ENCODE assay signal across 8 cellular contexts in genomic region chr6:167217951-167218759, GRCh38.
DNase-seq lines count a peak whose midpoint lies in the region; ATAC-seq, FAIRE-seq and TF ChIP-seq lines count a peak whose summit lies in the region.
"Not testable (repeated sequence)": the region's sequence is repeated elsewhere in the genome, so short reads cannot be mapped to it uniquely, and the experiment has no call there.

No MANE protein-coding gene starts in this region.

- not testable (repeated sequence) for H3K4me3 ChIP-seq in Karpas-422 (ENCODE audit: low read length); endothelial cell of umbilical vein (replicated peaks in 1 of 3; ENCODE audit: insufficient read depth in 1 of 3, low read depth in 1 of 3, low read length in 3 of 3); HepG2 (replicated peaks in 1 of 3; ENCODE audit: insufficient read depth in 1 of 3, low read depth in 2 of 3, low read length in 3 of 3)

- H3K4me2 ChIP-seq in Karpas-422 (ENCODE audit: low read depth, low read length, poor library complexity, severe bottlenecking); endothelial cell of umbilical vein (ENCODE audit: insufficient read depth, low read length); HepG2 (ENCODE audit: low read depth, low read length): not testable (repeated sequence)

- in situ Hi-C loops in HepG2 (cut with HindIII; ENCODE audit: extremely low pct_ligation_motif_present, low pct_unique_long_range_greater_than_20kb): not testable (repeated sequence)

- not testable (repeated sequence) for H3K4me1 ChIP-seq in Karpas-422 (ENCODE audit: low read length); endothelial cell of umbilical vein (ENCODE audit: control insufficient read depth, extremely low read depth, insufficient read depth, low read length)
- peaks cover 85% of the 10 kb centered on the region for H3K4me1 ChIP-seq in HepG2 (ENCODE audit: insufficient read depth, low read length)

- POLR2A ChIA-PET in endothelial cell of umbilical vein (lab: Charles Lee): not testable (repeated sequence)
- POLR2A ChIA-PET in HepG2 (lab: Yijun Ruan, JAX): interaction anchor here (0.9 to 4.7 kb wide), 5 partner anchors 38 to 124 kb away, joined by 3 to 48 read pairs (median 10); partner anchors contain the start of gene UNC93A

- TF ChIP-seq EP300 in HepG2 (IDR thresholded peaks at IDR 0.05; ENCODE audit: low read depth in 2 of 2, low read length in 2 of 2); HepG2 (CRISPR knock-in tag; IDR thresholded peaks at IDR 0.05; ENCODE audit: borderline replicate concordance): not testable (repeated sequence)

- intact Hi-C loops in endothelial cell of umbilical vein (cut with micrococcal nuclease): loop anchor here (1.0 kb wide), 1 partner anchor 70 kb away; no protein-coding TSS in a partner anchor
- intact Hi-C loops in HepG2 (cut with micrococcal nuclease; ENCODE audit: unreplicated experiment): loop anchor here (5.0 kb wide), 1 partner anchor 36 kb away; no protein-coding TSS in a partner anchor

- not testable (repeated sequence) for H3K9me1 ChIP-seq in endothelial cell of umbilical vein (replicated peaks; ENCODE audit: control insufficient read depth, extremely low read depth, insufficient read depth, low read length)

- H3K79me2 ChIP-seq in Karpas-422 (ENCODE audit: low read length); endothelial cell of umbilical vein (ENCODE audit: control insufficient read depth, insufficient read depth, low read length); HepG2 (ENCODE audit: insufficient read depth, low read length): not testable (repeated sequence)

- FAIRE-seq in endothelial cell of umbilical vein (lab: Jason Lieb, UNC): peak; percentile 91
- FAIRE-seq in HepG2 (lab: Jason Lieb, UNC): peak; percentile 81

- WGBS in HepG2 (ENCODE audit: low lambda C conversion rate): 22% methylated on average over 10 of the region's 15 CpGs

- dilution Hi-C loops in endothelial cell of umbilical vein (cut with MboI; ENCODE audit: extremely low pct_ligation_motif_present, low sequenced_read_pairs): not testable (repeated sequence)

- not testable (repeated sequence) for H3K9me2 ChIP-seq in Karpas-422 (replicated peaks; ENCODE audit: insufficient read depth, low read length)

- not testable (repeated sequence) for H2AFZ ChIP-seq in Karpas-422 (ENCODE audit: low read length); endothelial cell of umbilical vein (ENCODE audit: low read depth, low read length); HepG2 (ENCODE audit: low read length)

- not testable (repeated sequence) for H3K9me3 ChIP-seq in Karpas-422 (ENCODE audit: low read length); endothelial cell of umbilical vein (replicated peaks; ENCODE audit: control insufficient read depth, insufficient read depth, low read length); HepG2 (ENCODE audit: low read length)

- not testable (repeated sequence) for BruUV-seq in endothelial cell of umbilical vein (replicated peaks; lab: Mats Ljungman, UMichigan); HepG2 (replicated peaks; lab: Mats Ljungman, UMichigan)

- not testable (repeated sequence) for H4K20me1 ChIP-seq in Karpas-422 (ENCODE audit: insufficient read depth, low read depth, low read length); endothelial cell of umbilical vein (replicated peaks; ENCODE audit: control insufficient read depth, extremely low read depth, insufficient read depth, low read length); HepG2 (ENCODE audit: insufficient read depth, low read length)

- CTCF ChIA-PET in endothelial cell of umbilical vein (lab: Charles Lee) (interaction anchor here (0.8 to 1.8 kb wide), 4 partner anchors 69 to 134 kb away, joined by 4 to 19 read pairs (median 12); partner anchors contain the start of gene UNC93A), HepG2 (lab: Yijun Ruan, JAX; ENCODE audit: low intra/inter-chr PET ratio, low total read pairs) (interaction anchor here (4.1 kb wide), 1 partner anchor 70 kb away, joined by 19 read pairs; no protein-coding TSS in a partner anchor)

- peak; percentile 75 for ATAC-seq in GM21529 (IDR thresholded peaks at IDR 0.05; ENCODE audit: unreplicated experiment)
- ATAC-seq in HepG2: not testable (repeated sequence)

- peak; percentile 50 for DNase-seq in DMS153 (lab: John Stamatoyannopoulos, UW)
- DNase-seq in Karpas-422: peak; percentile 69
- DNase-seq in OCI-M1 (lab: John Stamatoyannopoulos, UW): peak; percentile 32
- peak; percentile 4 for DNase-seq in activated T-cell treated with anti-CD3 and anti-CD28 coated beads for 4 hours
- peak; percentile 40 for DNase-seq in endothelial cell of umbilical vein (ENCODE audit: low read depth, low spot score)
- peak; percentile 67 for DNase-seq in HepG2 (ENCODE audit: low spot score)
- peak in 2 of 3 experiments; percentile 11 to 26 for DNase-seq in stimulated activated CD4-positive, alpha-beta T cell treated with anti-CD3 and anti-CD28 coated beads, TNF-alpha, amount 100 ng/mL, for 24 hours (ENCODE audit: low read depth in 3 of 3)

- not testable (repeated sequence) for H3K27ac ChIP-seq in Karpas-422 (ENCODE audit: low read length); endothelial cell of umbilical vein (ENCODE audit: insufficient read depth, low read depth, low read length)
- H3K27ac ChIP-seq in HepG2 (ENCODE audit: extremely low read length, insufficient read depth, low read length): peak overlapping the region; percentile 82

- not testable (repeated sequence) for H3K9ac ChIP-seq in Karpas-422 (ENCODE audit: low read length); endothelial cell of umbilical vein (replicated peaks; ENCODE audit: extremely low read depth, insufficient read depth, low read length)
- peak overlapping the region; percentile 46 for H3K9ac ChIP-seq in HepG2 (ENCODE audit: insufficient read depth, low read depth, low read length)

- not testable (repeated sequence) for TF ChIP-seq CTCF in endothelial cell of umbilical vein (IDR thresholded peaks at IDR 0.05; ENCODE audit: extremely low read depth in 1 of 2, insufficient read depth in 1 of 2, low read depth in 1 of 2, low read length in 2 of 2)
- TF ChIP-seq CTCF in HepG2 (CRISPR knock-in tag; IDR thresholded peaks at IDR 0.05): peak; percentile 30

- H3K27me3 ChIP-seq in Karpas-422 (ENCODE audit: low read length); endothelial cell of umbilical vein (ENCODE audit: control insufficient read depth in 2 of 2, insufficient read depth in 2 of 2, low read length in 2 of 2); HepG2 (ENCODE audit: control insufficient read depth in 1 of 2, insufficient read depth in 2 of 2, low read length in 2 of 2): not testable (repeated sequence)

- H3K36me3 ChIP-seq in Karpas-422 (ENCODE audit: insufficient read depth, low read length); endothelial cell of umbilical vein (ENCODE audit: control insufficient read depth in 2 of 2, extremely low read depth in 1 of 2, insufficient read depth in 2 of 2, low read length in 2 of 2); HepG2 (replicated peaks in 1 of 2; ENCODE audit: control insufficient read depth in 1 of 2, insufficient read depth in 2 of 2, low read length in 2 of 2): not testable (repeated sequence)

- peak; percentile 69 for TF ChIP-seq RAD21 in HepG2 (CRISPR knock-in tag; IDR thresholded peaks at IDR 0.05)

- TF ChIP-seq POLR2A in endothelial cell of umbilical vein (IDR thresholded peaks at IDR 0.05; ENCODE audit: low read depth, low read length); HepG2 (IDR thresholded peaks at IDR 0.05; ENCODE audit: insufficient read depth in 1 of 2, low read depth in 2 of 2, low read length in 2 of 2): not testable (repeated sequence)

TF ChIP-seq in endothelial cell of umbilical vein, 7 proteins besides CTCF, POLR2A, EP300 and RAD21:
- peak; percentile 14 for TF ChIP-seq MAX (IDR thresholded peaks at IDR 0.05; ENCODE audit: insufficient read depth, insufficient read length)

TF ChIP-seq in HepG2, 621 proteins besides CTCF, POLR2A, EP300 and RAD21 (continues in another document):
- 0 out of 2 replicates have a peak, but pooled peaks have one; percentile 24 for TF ChIP-seq SAP130 (CRISPR knock-in tag; IDR thresholded peaks at IDR 0.05; ENCODE audit: low read depth)
- TF ChIP-seq SMC3 (IDR thresholded peaks at IDR 0.05; ENCODE audit: low read length): peak; percentile 63; the same call in 1 of the 2 replicates
- 0 out of 2 replicates have a peak, but pooled peaks have one; percentile 32 for TF ChIP-seq GATAD2A (CRISPR knock-in tag; IDR thresholded peaks at IDR 0.05)
- TF ChIP-seq MYC (CRISPR knock-in tag; IDR thresholded peaks at IDR 0.05; ENCODE audit: borderline replicate concordance): peak; percentile 46; the same call in 1 of the 2 replicates
- TF ChIP-seq MAX (IDR thresholded peaks at IDR 0.05): peak; percentile 62
- peak; percentile 60 for TF ChIP-seq STAG1 (CRISPR knock-in tag; IDR thresholded peaks at IDR 0.05)
- peak; percentile 59 for TF ChIP-seq BHLHE40 (IDR thresholded peaks at IDR 0.05; ENCODE audit: low read length)
- TF ChIP-seq GABPB1 (CRISPR knock-in tag; IDR thresholded peaks at IDR 0.05): peak; percentile 39; the same call in 1 of the 2 replicates
- TF ChIP-seq GABPA (IDR thresholded peaks at IDR 0.05; ENCODE audit: low read depth, low read length): not testable (repeated sequence)
- TF ChIP-seq GABPA (CRISPR knock-in tag; IDR thresholded peaks at IDR 0.05; ENCODE audit: low read depth): peak; percentile 54
- TF ChIP-seq TFDP1 (CRISPR knock-in tag; IDR thresholded peaks at IDR 0.05; ENCODE audit: borderline replicate concordance): peak; percentile 26; the same call in 1 of the 2 replicates
- 0 out of 2 replicates have a peak, but pooled peaks have one; percentile 29 for TF ChIP-seq MED1 (CRISPR knock-in tag; IDR thresholded peaks at IDR 0.05)

Comparison
In these comparisons a context has a peak if more than half of its experiments do, and no peak if none do; other contexts are left out.
1. DNase-seq: peak in every context shown above with its lines; median percentile 69 in Karpas-422; 67 in HepG2; 50 in DMS153; 40 in endothelial cell of umbilical vein; 32 in OCI-M1; 18 in stimulated activated CD4-positive, alpha-beta T cell treated with anti-CD3 and anti-CD28 coated beads, TNF-alpha, amount 100 ng/mL, for 24 hours; 4 in activated T-cell treated with anti-CD3 and anti-CD28 coated beads for 4 hours.